15 cellular contexts compared by ENCODE assay signal in genomic region chr2:47688561-47688960, GRCh38.
DNase-seq lines count a peak whose midpoint lies in the region; ATAC-seq and TF ChIP-seq lines count a peak whose summit lies in the region.
"Had no signal": no experiment of that assay in that cellular context is flagged by ENCODE, and none has a peak within 500 bp of the region (broad histone marks: within the 10 kb centered on the region; RNA-seq: fewer than 3 reads in every experiment).

No MANE protein-coding gene starts in this region.

- H3K27me3 Mint-ChIP-seq in CD14-positive monocyte (ENCODE audit: low read depth in 3 of 3), result peaks cover 2 to 5% (median 5%) of the 10 kb centered on the region in 3 donors
- H3K27me3 Mint-ChIP-seq: CD4-positive, alpha-beta memory T cell had no signal

- no peak for TF ChIP-seq CTCF in DND-41 (IDR thresholded peaks at IDR 0.05; ENCODE audit: borderline replicate concordance, extremely low read depth, low read length, poor library complexity, severe bottlenecking)
- no peak for TF ChIP-seq CTCF in choroid plexus epithelial cell (conservative IDR thresholded peaks at IDR 0.05; ENCODE audit: low read depth, low read length)
- no peak for TF ChIP-seq CTCF in CD14-positive monocyte (IDR thresholded peaks at IDR 0.05)

- intact Hi-C loops in CD14-positive monocyte (cut with micrococcal nuclease), result no loop called here

- no peaks in the 10 kb centered on the region for H3K79me2 ChIP-seq in DND-41 (ENCODE audit: insufficient read depth, low read length)

- no peaks in the 10 kb centered on the region for H4K20me1 ChIP-seq in DND-41 (ENCODE audit: insufficient read depth, low read length)

- ATAC-seq in DND-41 (ENCODE audit: insufficient read depth, low read depth) (peak; percentile 97), HG02763 (IDR thresholded peaks at IDR 0.05; ENCODE audit: unreplicated experiment) (peak; percentile 25), HG03342 (IDR thresholded peaks at IDR 0.05; ENCODE audit: unreplicated experiment) (no peak)
- ATAC-seq: psoas muscle had no signal

- DNase-seq in DND-41, result peak; percentile 65
- peak; percentile 56 for DNase-seq in NCI-H2171 treated with DMSO at 0.1 percent for 48 hours (lab: John Stamatoyannopoulos, UW)
- peak; percentile 20 for DNase-seq in choroid plexus epithelial cell (ENCODE audit: low read depth)
- DNase-seq in CD14-positive monocyte (ENCODE audit: low spot score), result no peak
- no peak for DNase-seq in stimulated activated CD4-positive, alpha-beta T cell treated with anti-CD3 and anti-CD28 coated beads, Interleukin-4, amount 100 ng/mL, for 24 hours
- DNase-seq in activated naive CD4-positive, alpha-beta T cell treated with anti-CD3 and anti-CD28 coated beads, Interleukin-2, amount 50 U/mL, for 16 hours, result no peak
- DNase-seq: activated T-cell treated with anti-CD3 and anti-CD28 coated beads for 4 hours; aorta; CD4-positive, alpha-beta memory T cell; psoas muscle; SHP77; stomach; WERI-Rb-1 had no signal

- no peak overlapping the region for H3K9ac ChIP-seq in DND-41 (ENCODE audit: low read depth, low read length)

- H3K9me3 ChIP-seq in DND-41 (ENCODE audit: insufficient read depth, low read length, severe bottlenecking), result no peaks in the 10 kb centered on the region
- H3K9me3 ChIP-seq: psoas muscle had no signal

- no peaks in the 10 kb centered on the region for H3K4me1 Mint-ChIP-seq in CD14-positive monocyte

- peaks cover 7 to 26% (median 14%) of the 10 kb centered on the region in 7 donors for H3K9me3 Mint-ChIP-seq in CD14-positive monocyte

- H3K36me3 Mint-ChIP-seq in CD14-positive monocyte, result no peaks in the 10 kb centered on the region
- H3K36me3 Mint-ChIP-seq: CD4-positive, alpha-beta memory T cell had no signal

- H3K27ac ChIP-seq in DND-41 (ENCODE audit: low read length), result peak overlapping the region; percentile 36; the same call in 1 of the 2 replicates
- H3K27ac ChIP-seq: psoas muscle, stomach, WERI-Rb-1 had no signal

- H3K4me3 ChIP-seq in DND-41 (ENCODE audit: low read depth in 1 of 2, low read length in 2 of 2) (no peak overlapping the region), choroid plexus epithelial cell (ENCODE audit: low read depth, low read length) (no peak overlapping the region)
- H3K4me3 ChIP-seq: psoas muscle, stomach had no signal

- H3K36me3 ChIP-seq in DND-41 (ENCODE audit: insufficient read depth, low read length), result no peaks in the 10 kb centered on the region
- H3K36me3 ChIP-seq: stomach, WERI-Rb-1 had no signal

- peak overlapping the region; percentile 30 for H2AFZ ChIP-seq in DND-41 (ENCODE audit: low read depth, low read length)

- peaks cover 12% of the 10 kb centered on the region for H3K4me1 ChIP-seq in DND-41 (ENCODE audit: insufficient read depth, low read length)
- H3K4me1 ChIP-seq: psoas muscle, stomach had no signal

- H3K4me3 Mint-ChIP-seq in CD14-positive monocyte, result no peak overlapping the region

- H3K27ac Mint-ChIP-seq in CD14-positive monocyte, result no peak overlapping the region
- H3K27ac Mint-ChIP-seq: CD4-positive, alpha-beta memory T cell had no signal

- no peaks in the 10 kb centered on the region for H3K27me3 ChIP-seq in DND-41 (ENCODE audit: insufficient read depth, low read length, poor library complexity)
- H3K27me3 ChIP-seq: stomach had no signal

- no peak overlapping the region for H3K4me2 ChIP-seq in DND-41 (ENCODE audit: insufficient read depth, low read length)

Comparison
In these comparisons a context has a peak if more than half of its experiments do, and no peak if none do; other contexts are left out.
1. DNase-seq: peak in DND-41 (single experiment), NCI-H2171 treated with DMSO at 0.1 percent for 48 hours (single experiment) and choroid plexus epithelial cell (single experiment); none in CD14-positive monocyte (single experiment), stimulated activated CD4-positive, alpha-beta T cell treated with anti-CD3 and anti-CD28 coated beads, Interleukin-4, amount 100 ng/mL, for 24 hours (single experiment) and activated naive CD4-positive, alpha-beta T cell treated with anti-CD3 and anti-CD28 coated beads, Interleukin-2, amount 50 U/mL, for 16 hours (single experiment).